In genomic region chr20:63857751-63858392, GRCh38 we compare ENCODE assay signal across 1 cellular context.
TF ChIP-seq lines count a peak whose summit lies in the region.

No MANE protein-coding gene starts in this region.

TF ChIP-seq in K562, 482 proteins besides CTCF, POLR2A, EP300 and RAD21:
- peak; percentile 66 for TF ChIP-seq POLR2G (IDR thresholded peaks at IDR 0.05; ENCODE audit: low read depth, low read length)
- TF ChIP-seq SMARCC2 (IDR thresholded peaks at IDR 0.05; ENCODE audit: low read depth) = no peak
